ENCODE assay signal across 7 cellular contexts in genomic region chr17:75869282-75870141, GRCh38. TPM values are rescaled to one million over a fixed set of nuclear protein-coding genes. Genes with fewer than 3 reads are reported as not detected.
A peak's percentile ranks its signal among the peaks of the same experiment; 100 is the strongest.
DNase-seq lines count a peak whose midpoint lies in the region; ATAC-seq, FAIRE-seq and TF ChIP-seq lines count a peak whose summit lies in the region.
"Had no signal": no experiment of that assay in that cellular context is flagged by ENCODE, and none has a peak within 500 bp of the region (broad histone marks: within the 10 kb centered on the region; RNA-seq: fewer than 3 reads in every experiment).

No MANE protein-coding gene starts in this region.

- FAIRE-seq in urothelium cell line (lab: Jason Lieb, UNC), result peak; percentile 40

- no peaks in the 10 kb centered on the region for H3K27me3 ChIP-seq in SK-N-SH (ENCODE audit: insufficient read depth)

- H3K4me3 ChIP-seq in SK-N-SH (ENCODE audit: low read depth in 2 of 2, low read length in 1 of 2), result no peak overlapping the region

- POLR2A ChIA-PET in SK-N-SH (lab: Yijun Ruan, JAX), result interaction anchor here (0.9 kb wide), 1 partner anchor 8 kb away, joined by 4 read pairs; no protein-coding TSS in a partner anchor

- no peaks in the 10 kb centered on the region for H3K9me3 Mint-ChIP-seq in mesothelial cell of epicardium

- TF ChIP-seq RAD21 in SK-N-SH (IDR thresholded peaks at IDR 0.05; ENCODE audit: low read length), result no peak

- TF ChIP-seq CTCF in SK-N-SH (IDR thresholded peaks at IDR 0.05) (no peak), mesothelial cell of epicardium (IDR thresholded peaks at IDR 0.05; ENCODE audit: unreplicated experiment) (no peak)

- CTCF ChIA-PET in SK-N-SH (lab: Yijun Ruan, JAX), result interaction anchor here (1.1 to 5.6 kb wide), 4 partner anchors 9 to 86 kb away, joined by 4 to 42 read pairs (median 6); partner anchors contain the start of genes TRIM65 and WBP2

- H3K9ac ChIP-seq in SK-N-SH, result no peak overlapping the region

- TF ChIP-seq EP300 in SK-N-SH (IDR thresholded peaks at IDR 0.05; ENCODE audit: borderline replicate concordance in 1 of 2, low read depth in 1 of 2, low read length in 1 of 2), result no peak

- no peak for ATAC-seq in SK-N-SH treated with all-trans-retinoic acid at 6 μM for 48 hours

- H3F3A ChIP-seq in SK-N-SH (replicated peaks; ENCODE audit: insufficient read depth), result no peaks in the 10 kb centered on the region

- H3K9me3 ChIP-seq in SK-N-SH, result no peaks in the 10 kb centered on the region

- H3K4me3 Mint-ChIP-seq in mesothelial cell of epicardium, result no peak overlapping the region

- H2AFZ ChIP-seq in SK-N-SH (ENCODE audit: low read depth), result no peak overlapping the region

- no peaks in the 10 kb centered on the region for H3K9me2 ChIP-seq in SK-N-SH

- no peaks in the 10 kb centered on the region for H3K36me3 Mint-ChIP-seq in mesothelial cell of epicardium

- no peak overlapping the region for H3K27ac ChIP-seq in SK-N-SH (ENCODE audit: low read depth in 2 of 2, low read length in 1 of 2)

- peak; percentile 53 for DNase-seq in SK-N-SH
- peak in 49 of 51 donors; percentile 40 to 90 (median 76) for DNase-seq in hypothalamus (lab: John Stamatoyannopoulos, UW)
- DNase-seq in urothelium cell line (ENCODE audit: low spot score), result peak; percentile 53
- no peak for DNase-seq in iPS-NIHi7 (ENCODE audit: extremely low spot score)
- no peak for DNase-seq in mesothelial cell of epicardium (ENCODE audit: low spot score in 2 of 2, unreplicated experiment in 2 of 2)
- DNase-seq: cortex of kidney had no signal

- peaks cover 7 to 9% of the 10 kb centered on the region in 2 experiments; a peak in 3 of 4 replicates for H3K4me1 ChIP-seq in SK-N-SH (ENCODE audit: control insufficient read depth in 1 of 2, insufficient read depth in 2 of 2, low read depth in 1 of 2, low read length in 1 of 2)

- H4K20me1 ChIP-seq in SK-N-SH (ENCODE audit: insufficient read depth), result no peaks in the 10 kb centered on the region

- H3K4me1 Mint-ChIP-seq in mesothelial cell of epicardium, result peaks cover 2% of the 10 kb centered on the region

- no peak overlapping the region for H3K4me2 ChIP-seq in SK-N-SH

- no peak overlapping the region for H3K27ac Mint-ChIP-seq in mesothelial cell of epicardium

- H3K27me3 Mint-ChIP-seq in mesothelial cell of epicardium (ENCODE audit: low read depth), result peaks cover 2% of the 10 kb centered on the region

- H3K36me3 ChIP-seq in SK-N-SH (replicated peaks in 1 of 2; ENCODE audit: control insufficient read depth in 1 of 2, insufficient read depth in 2 of 2, low read length in 1 of 2), result no peaks in the 10 kb centered on the region

- 87% methylated on average over 23 of the region's 23 CpGs for WGBS in SK-N-SH (ENCODE audit: low lambda C conversion rate)

- H3K79me2 ChIP-seq in SK-N-SH (ENCODE audit: insufficient read depth), result no peaks in the 10 kb centered on the region

TF ChIP-seq in SK-N-SH, 30 proteins besides CTCF, POLR2A, EP300 and RAD21:
- no peak for TF ChIP-seq RXRA (IDR thresholded peaks at IDR 0.05; ENCODE audit: borderline replicate concordance, low read depth)

TF ChIP-seq in SK-N-SH treated with all-trans-retinoic acid at 6 μM for 48 hours, 23 proteins besides CTCF, POLR2A, EP300 and RAD21 (continues in another document):
- no peak for TF ChIP-seq ISL1 (CRISPR knock-in tag; IDR thresholded peaks at IDR 0.05)
- TF ChIP-seq RARB (CRISPR knock-in tag; IDR thresholded peaks at IDR 0.05), result no peak
- no peak for TF ChIP-seq PATZ1 (CRISPR knock-in tag; IDR thresholded peaks at IDR 0.05; ENCODE audit: borderline replicate concordance)
- no peak for TF ChIP-seq ESRRG (CRISPR knock-in tag; IDR thresholded peaks at IDR 0.05)
- no peak for TF ChIP-seq ZC3H10 (CRISPR knock-in tag; IDR thresholded peaks at IDR 0.05)
- TF ChIP-seq ARNTL (CRISPR knock-in tag; IDR thresholded peaks at IDR 0.05; ENCODE audit: borderline replicate concordance, low read depth), result no peak
- TF ChIP-seq OSR1 (CRISPR knock-in tag; IDR thresholded peaks at IDR 0.05), result no peak
- TF ChIP-seq ZNF8 (CRISPR knock-in tag; IDR thresholded peaks at IDR 0.05), result no peak
- no peak for TF ChIP-seq TOX (CRISPR knock-in tag; IDR thresholded peaks at IDR 0.05; ENCODE audit: borderline replicate concordance)
- TF ChIP-seq GLIS3 (CRISPR knock-in tag; IDR thresholded peaks at IDR 0.05), result no peak
- no peak for TF ChIP-seq POU6F1 (CRISPR knock-in tag; IDR thresholded peaks at IDR 0.05; ENCODE audit: borderline replicate concordance, low read depth)
- no peak for TF ChIP-seq ZFP3 (CRISPR knock-in tag; IDR thresholded peaks at IDR 0.05)
- no peak for TF ChIP-seq BACH2 (CRISPR knock-in tag; IDR thresholded peaks at IDR 0.05; ENCODE audit: borderline replicate concordance)
- no peak for TF ChIP-seq PPARA (CRISPR knock-in tag; IDR thresholded peaks at IDR 0.05; ENCODE audit: borderline replicate concordance)
- TF ChIP-seq SNAI2 (CRISPR knock-in tag; IDR thresholded peaks at IDR 0.05), result no peak
- no peak for TF ChIP-seq ZFP30 (CRISPR knock-in tag; IDR thresholded peaks at IDR 0.05)

RNA-seq across cellular contexts. Expression of gene TRIM47, which starts 8.9 kb away (rescaled TPM):
- polyA plus RNA-seq in SK-N-SH (2012; rRNA removed), result 3.1 and 5.1 TPM in 2 replicates
- polyA plus RNA-seq in SK-N-SH (2012; cell fraction: cytosol; rRNA removed), result 1.9 and 2.7 TPM in 2 replicates
- polyA plus RNA-seq in SK-N-SH (2012; cell fraction: nucleus; rRNA removed), result 6.9 and 7.6 TPM in 2 replicates
- total RNA-seq in mesothelial cell of epicardium, result 2.8 to 3.1 TPM (median 2.9 TPM) in 3 replicates

RNA-seq across cellular contexts. Expression of gene WBP2, which starts 14.4 kb away (rescaled TPM):
- 49.7 and 55.8 TPM in 2 replicates for polyA plus RNA-seq in SK-N-SH (2012; rRNA removed)
- polyA plus RNA-seq in SK-N-SH (2012; cell fraction: cytosol; rRNA removed), result 31.9 and 42.5 TPM in 2 replicates
- 63.2 and 67.1 TPM in 2 replicates for polyA plus RNA-seq in SK-N-SH (2012; cell fraction: nucleus; rRNA removed)
- total RNA-seq in mesothelial cell of epicardium, result 42.3 to 46.0 TPM (median 45.8 TPM) in 3 replicates

RNA-seq across cellular contexts. Expression of gene UNC13D, which starts 25.3 kb away (rescaled TPM):
- 0.99 and 1.3 TPM in 2 replicates for polyA plus RNA-seq in SK-N-SH (2012; rRNA removed)
- polyA plus RNA-seq in SK-N-SH (2012; cell fraction: cytosol; rRNA removed), result 0.41 and 1.2 TPM in 2 replicates
- polyA plus RNA-seq in SK-N-SH (2012; cell fraction: nucleus; rRNA removed), result 6.5 and 8.9 TPM in 2 replicates
- total RNA-seq in mesothelial cell of epicardium, result 6.0 to 7.7 TPM (median 6.8 TPM) in 3 replicates

RNA-seq across cellular contexts. Expression of gene TRIM65, which starts 27.2 kb away (rescaled TPM):
- polyA plus RNA-seq in SK-N-SH (2012; rRNA removed), result 13.1 and 18.1 TPM in 2 replicates
- 7.7 and 11.7 TPM in 2 replicates for polyA plus RNA-seq in SK-N-SH (2012; cell fraction: cytosol; rRNA removed)
- polyA plus RNA-seq in SK-N-SH (2012; cell fraction: nucleus; rRNA removed), result 21.5 and 24.6 TPM in 2 replicates
- total RNA-seq in mesothelial cell of epicardium, result 21.2 to 21.9 TPM (median 21.4 TPM) in 3 replicates

RNA-seq across cellular contexts. Expression of gene MRPL38, which starts 35.2 kb away (rescaled TPM):
- 62.5 and 93.9 TPM in 2 replicates for polyA plus RNA-seq in SK-N-SH (2012; rRNA removed)
- 28.7 and 43.8 TPM in 2 replicates for polyA plus RNA-seq in SK-N-SH (2012; cell fraction: cytosol; rRNA removed)
- 321 and 427 TPM in 2 replicates for polyA plus RNA-seq in SK-N-SH (2012; cell fraction: nucleus; rRNA removed)
- 77.8 to 91.1 TPM (median 82.2 TPM) in 3 replicates for total RNA-seq in mesothelial cell of epicardium

Comparison
In these comparisons a context has a peak if more than half of its experiments do, and no peak if none do; other contexts are left out.
1. DNase-seq: peak in SK-N-SH (single experiment), hypothalamus (49 of 51) and urothelium cell line (single experiment); none in iPS-NIHi7 (single experiment) and mesothelial cell of epicardium (0 of 2).